8 cellular contexts compared by ENCODE assay signal in genomic region chr4:121823505-121824170, GRCh38. TPM values are rescaled to one million over a fixed set of nuclear protein-coding genes. Genes with fewer than 3 reads are reported as not detected.
A peak's percentile ranks its signal among the peaks of the same experiment; 100 is the strongest.
DNase-seq lines count a peak whose midpoint lies in the region; ATAC-seq and TF ChIP-seq lines count a peak whose summit lies in the region.

Gene CCNA2, minus strand, starts transcription at chr4:121823883. Its CDS starts 255 bp downstream, at chr4:121823628.

- H3K27ac Mint-ChIP-seq in H9: peak within 1 kb of the TSS; percentile 90 to 98 (median 94)
- peak within 1 kb of the TSS; percentile 83 for H3K27ac Mint-ChIP-seq in nephron progenitor cell
- peak within 1 kb of the TSS; percentile 93 to 98 for H3K27ac Mint-ChIP-seq in stimulated activated naive CD8-positive, alpha-beta T cell treated with anti-CD3 and anti-CD28 coated beads, Interleukin-15, amount 100 ng/mL, for 72 hours

- no peak within 1 kb of the TSS for H3K56ac ChIP-seq in H9 (ENCODE audit: insufficient read length, low read depth, low read length)

- peak within 1 kb of the TSS; percentile 89 for H3K14ac ChIP-seq in H9 (ENCODE audit: insufficient read depth, low read length)

- no peak within 1 kb of the TSS for H4K5ac ChIP-seq in H9 (ENCODE audit: insufficient read length, low read depth, low read length)

- H3K4me1 ChIP-seq in H9 (ENCODE audit: insufficient read depth, low read length): no peaks in the 10 kb centered on the region

- WGBS in H9 (ENCODE audit: extremely low coverage, insufficient read length, low lambda C conversion rate): no CpG with 5 or more reads among the region's 63 CpGs

- H2BK120ac ChIP-seq in H9 (ENCODE audit: low read depth, low read length, poor library complexity, severe bottlenecking): no peak within 1 kb of the TSS

- peaks cover 8% of the 10 kb centered on the region; the same call in 1 of the 2 replicates for H3K79me2 ChIP-seq in H9 (ENCODE audit: insufficient read depth, low read length)

- peaks cover 54% of the 10 kb centered on the region for H3K36me3 ChIP-seq in MG63

- no peaks in the 10 kb centered on the region for H3K27me3 Mint-ChIP-seq in H9 (ENCODE audit: low read depth)
- no peaks in the 10 kb centered on the region for H3K27me3 Mint-ChIP-seq in nephron progenitor cell (ENCODE audit: low read depth, poor library complexity)
- H3K27me3 Mint-ChIP-seq in stimulated activated naive CD8-positive, alpha-beta T cell treated with anti-CD3 and anti-CD28 coated beads, Interleukin-15, amount 100 ng/mL, for 72 hours: no peaks in the 10 kb centered on the region

- H2BK12ac ChIP-seq in H9 (ENCODE audit: insufficient read length, low read depth, low read length): no peak within 1 kb of the TSS

- H3K23me2 ChIP-seq in H9 (ENCODE audit: insufficient read length, low read depth, low read length, poor library complexity, severe bottlenecking): peaks cover 8% of the 10 kb centered on the region

- H3T11ph ChIP-seq in H9 (ENCODE audit: low read length): no peak within 1 kb of the TSS

- no peak within 1 kb of the TSS for H3K27ac ChIP-seq in H9 (ENCODE audit: insufficient read length, low read depth, low read length)

- H2BK15ac ChIP-seq in H9 (ENCODE audit: low read depth, low read length): no peak within 1 kb of the TSS

- no peak within 1 kb of the TSS for H4K91ac ChIP-seq in H9 (ENCODE audit: insufficient read length, low read depth, low read length)

- H3K27me3 ChIP-seq in H9 (ENCODE audit: insufficient read depth, low read length): no peaks in the 10 kb centered on the region
- H3K27me3 ChIP-seq in MG63: no peaks in the 10 kb centered on the region

- peak within 1 kb of the TSS; percentile 79 for H2AFZ ChIP-seq in H9 (ENCODE audit: low read length)

- H3K4me1 Mint-ChIP-seq in H9 (peaks cover 8 to 14% of the 10 kb centered on the region in 2 experiments), nephron progenitor cell (peaks cover 36% of the 10 kb centered on the region)
- peaks cover 11% of the 10 kb centered on the region for H3K4me1 Mint-ChIP-seq in stimulated activated naive CD8-positive, alpha-beta T cell treated with anti-CD3 and anti-CD28 coated beads, Interleukin-15, amount 100 ng/mL, for 72 hours

- H2BK20ac ChIP-seq in H9 (ENCODE audit: low read depth, low read length, poor library complexity, severe bottlenecking): no peak within 1 kb of the TSS

- ATAC-seq in stimulated activated naive CD8-positive, alpha-beta T cell treated with anti-CD3 and anti-CD28 coated beads, Interleukin-15, amount 100 ng/mL, for 72 hours: peak; percentile 96

- H3K4ac ChIP-seq in H9 (ENCODE audit: low read depth, low read length): no peak within 1 kb of the TSS; the same call in 1 of the 2 replicates

- H3K9me3 Mint-ChIP-seq in H9 (no peaks in the 10 kb centered on the region), nephron progenitor cell (no peaks in the 10 kb centered on the region)
- H3K9me3 Mint-ChIP-seq in stimulated activated naive CD8-positive, alpha-beta T cell treated with anti-CD3 and anti-CD28 coated beads, Interleukin-15, amount 100 ng/mL, for 72 hours: no peaks in the 10 kb centered on the region

- no peak within 1 kb of the TSS for H4K8ac ChIP-seq in H9 (replicated peaks; ENCODE audit: insufficient read length, low read depth, low read length)

- H3K9ac ChIP-seq in H9 (ENCODE audit: extremely low read depth, insufficient read length, low read length): peak within 1 kb of the TSS; percentile 82

- no peak for TF ChIP-seq CTCF in H9 (conservative IDR thresholded peaks at IDR 0.05)
- TF ChIP-seq CTCF in nephron progenitor cell (IDR thresholded peaks at IDR 0.05): no peak

- H3K18ac ChIP-seq in H9 (ENCODE audit: insufficient read length, low read depth, low read length): peak within 1 kb of the TSS; percentile 89

- H2BK5ac ChIP-seq in H9 (ENCODE audit: insufficient read length, low read length): no peak within 1 kb of the TSS

- H3K23ac ChIP-seq in H9 (ENCODE audit: insufficient read length, low read depth, low read length): no peak within 1 kb of the TSS

- peak within 1 kb of the TSS; percentile 89 for H3K4me3 ChIP-seq in MG63

- peaks cover 4% of the 10 kb centered on the region for H3K79me1 ChIP-seq in H9 (ENCODE audit: insufficient read depth, low read depth, low read length, poor library complexity, severe bottlenecking)

- no peaks in the 10 kb centered on the region for H4K20me1 ChIP-seq in H9 (ENCODE audit: control insufficient read depth, insufficient read depth, insufficient read length)

- no peak within 1 kb of the TSS for H2AK5ac ChIP-seq in H9 (ENCODE audit: insufficient read length, low read length)

- peak; percentile 98 for DNase-seq in ELR (ENCODE audit: low read depth)
- peak; percentile 98 for DNase-seq in H9
- DNase-seq in MG63: peak; percentile 98
- DNase-seq in SHP77 treated with DMSO at 0.1 percent for 48 hours (lab: John Stamatoyannopoulos, UW): peak; percentile 85
- DNase-seq in activated effector memory CD4-positive, alpha-beta T cell treated with anti-CD3 and anti-CD28 coated beads, Interleukin-2, amount 50 U/mL, for 16 hours: peak; percentile 98
- peak; percentile 95 for DNase-seq in fibroblast of the conjunctiva (ENCODE audit: low read depth)
- DNase-seq in nephron progenitor cell: peak; percentile 95
- peak; percentile 91 to 96 for DNase-seq in stimulated activated naive CD8-positive, alpha-beta T cell treated with anti-CD3 and anti-CD28 coated beads, Interleukin-15, amount 100 ng/mL, for 72 hours

- H3K4me2 ChIP-seq in H9 (ENCODE audit: insufficient read depth, insufficient read length, low read length): peak within 1 kb of the TSS; percentile 64

- peaks cover 26 to 36% (median 35%) of the 10 kb centered on the region in 3 experiments for H3K36me3 Mint-ChIP-seq in H9 (ENCODE audit: insufficient read depth in 1 of 3, low read depth in 3 of 3)
- peaks cover 13% of the 10 kb centered on the region for H3K36me3 Mint-ChIP-seq in nephron progenitor cell (ENCODE audit: low read depth)

- H3K4me3 Mint-ChIP-seq in H9 (peak within 1 kb of the TSS; percentile 99 to 100), nephron progenitor cell (peak within 1 kb of the TSS; percentile 93)
- H3K4me3 Mint-ChIP-seq in stimulated activated naive CD8-positive, alpha-beta T cell treated with anti-CD3 and anti-CD28 coated beads, Interleukin-15, amount 100 ng/mL, for 72 hours: peak within 1 kb of the TSS; percentile 95 to 96

- H3K9me3 ChIP-seq in H9 (ENCODE audit: control insufficient read depth, low read depth, low read length) (no peaks in the 10 kb centered on the region), MG63 (no peaks in the 10 kb centered on the region)

RNA-seq across cellular contexts. Expression of gene CCNA2, which starts in this region (rescaled TPM):
- total RNA-seq in H9 (2021): 89.0 and 89.2 TPM in 2 replicates
- 140 and 157 TPM in 2 replicates for total RNA-seq in MG63 (2014; rRNA removed; shearing (Covaris generic); ENCODE audit: low replicate concordance)
